In the genomic region with DNA sequence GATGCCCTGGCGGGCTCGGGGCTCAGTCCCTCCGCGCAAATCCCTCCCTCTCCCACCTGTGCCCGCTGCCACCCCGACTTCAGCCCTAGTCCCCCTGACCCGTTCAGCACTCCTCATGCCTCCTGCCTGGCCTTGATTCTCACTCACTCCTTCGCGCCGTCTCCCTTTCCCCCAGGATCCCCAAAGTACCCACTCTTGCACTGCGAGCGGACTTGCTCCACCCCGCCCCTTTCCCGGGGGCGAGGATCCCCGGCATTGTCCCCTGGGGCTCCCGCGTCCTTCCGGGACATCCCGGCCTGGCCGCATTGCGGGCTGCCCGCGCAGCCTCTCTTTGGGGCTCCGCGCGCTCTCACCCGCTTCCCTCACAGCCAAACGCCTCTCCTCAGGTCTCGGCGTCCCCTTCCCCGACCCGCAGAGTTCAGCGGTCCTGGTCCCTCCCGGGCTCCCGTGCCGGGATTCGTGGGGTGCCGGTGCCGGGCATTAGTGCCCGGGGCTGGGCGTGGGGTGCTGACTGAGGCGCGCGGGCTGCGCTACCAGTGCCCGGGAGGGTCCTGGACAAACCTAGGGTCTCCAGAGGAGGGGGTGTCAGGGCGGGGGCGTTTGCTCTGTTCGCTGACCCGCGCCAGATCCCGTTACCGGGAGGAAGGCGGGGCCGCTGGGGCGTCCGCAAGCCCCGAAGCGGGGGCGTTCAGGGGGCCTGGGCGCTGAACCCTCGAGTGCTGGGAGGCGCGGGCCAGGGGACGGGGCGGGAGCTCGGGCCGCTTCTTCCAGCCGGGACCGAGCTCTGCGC, we compare ENCODE assay signal across 8 cellular contexts. TPM values are rescaled to one million over a fixed set of nuclear protein-coding genes. Genes with fewer than 3 reads are reported as not detected.
DNase-seq lines count a peak whose midpoint lies in the region; ATAC-seq and TF ChIP-seq lines count a peak whose summit lies in the region.

No MANE protein-coding gene starts in this region.

- TF ChIP-seq CTCF in right lobe of liver (IDR thresholded peaks at IDR 0.05) = no peak

- no peaks in the 10 kb centered on the region for H3K27me3 ChIP-seq in SJCRH30
- peaks cover 0 to 23% of the 10 kb centered on the region in 2 donors for H3K27me3 ChIP-seq in right lobe of liver

- H3K4me3 Mint-ChIP-seq in stimulated activated effector memory CD8-positive, alpha-beta T cell treated with anti-CD3 and anti-CD28 coated beads, Interleukin-12 subunit alpha, Interleukin-12 subunit beta, amount 100 ng/mL, for 72 hours = peak overlapping the region; percentile 99

- H3K4me1 Mint-ChIP-seq in stimulated activated effector memory CD8-positive, alpha-beta T cell treated with anti-CD3 and anti-CD28 coated beads, Interleukin-12 subunit alpha, Interleukin-12 subunit beta, amount 100 ng/mL, for 72 hours = peaks cover 38% of the 10 kb centered on the region

- peaks cover 75% of the 10 kb centered on the region for H3K36me3 Mint-ChIP-seq in stimulated activated effector memory CD8-positive, alpha-beta T cell treated with anti-CD3 and anti-CD28 coated beads, Interleukin-12 subunit alpha, Interleukin-12 subunit beta, amount 100 ng/mL, for 72 hours

- no peak for TF ChIP-seq POLR2A in right lobe of liver (IDR thresholded peaks at IDR 0.05)

- H3K9ac ChIP-seq in ES-I3 (ENCODE audit: low read depth, low read length) = peak overlapping the region; percentile 79

- H3K4me3 ChIP-seq in SJCRH30 = peak overlapping the region; percentile 97
- H3K4me3 ChIP-seq in right lobe of liver = peak overlapping the region; percentile 37 to 48 (median 48)

- 2% methylated on average over 38 of the region's 72 CpGs for WGBS in right lobe of liver (ENCODE audit: insufficient coverage, low coverage, low lambda C conversion rate, missing lambda C conversion rate)

- no peaks in the 10 kb centered on the region for H3K36me3 ChIP-seq in ES-I3 (ENCODE audit: insufficient read depth, low read length)
- H3K36me3 ChIP-seq in SJCRH30 = peaks cover 50% of the 10 kb centered on the region
- no peaks in the 10 kb centered on the region for H3K36me3 ChIP-seq in right lobe of liver

- DNase-seq in SJCRH30 (peak; percentile 51 to 64), right lobe of liver (peak; percentile 36 to 69 (median 51)), NCI-H446 treated with DMSO at 0.1 percent for 48 hours (lab: John Stamatoyannopoulos, UW) (no peak)
- peak in 1 of 2 donors; percentile 37 for DNase-seq in stimulated activated effector memory CD8-positive, alpha-beta T cell treated with anti-CD3 and anti-CD28 coated beads, Interleukin-12 subunit alpha, Interleukin-12 subunit beta, amount 100 ng/mL, for 72 hours (ENCODE audit: low spot score in 2 of 2)

- no peaks in the 10 kb centered on the region for H3K9me3 Mint-ChIP-seq in stimulated activated effector memory CD8-positive, alpha-beta T cell treated with anti-CD3 and anti-CD28 coated beads, Interleukin-12 subunit alpha, Interleukin-12 subunit beta, amount 100 ng/mL, for 72 hours

- H3K27ac Mint-ChIP-seq in stimulated activated effector memory CD8-positive, alpha-beta T cell treated with anti-CD3 and anti-CD28 coated beads, Interleukin-12 subunit alpha, Interleukin-12 subunit beta, amount 100 ng/mL, for 72 hours = peak overlapping the region; percentile 99

- ATAC-seq in right lobe of liver (peak; percentile 3 to 11 (median 9)), GM18868 (IDR thresholded peaks at IDR 0.05; ENCODE audit: unreplicated experiment) (no peak), GM18502 (IDR thresholded peaks at IDR 0.05; ENCODE audit: poor library complexity, unreplicated experiment) (no peak)
- ATAC-seq in stimulated activated effector memory CD8-positive, alpha-beta T cell treated with anti-CD3 and anti-CD28 coated beads, Interleukin-12 subunit alpha, Interleukin-12 subunit beta, amount 100 ng/mL, for 72 hours = peak; percentile 31

- H3K4me1 ChIP-seq in ES-I3 (ENCODE audit: insufficient read depth, low read length) (peaks cover 3% of the 10 kb centered on the region; the same call in 1 of the 2 replicates), SJCRH30 (peaks cover 15% of the 10 kb centered on the region; the same call in 1 of the 2 replicates), right lobe of liver (peaks cover 0 to 31% (median 0%) of the 10 kb centered on the region in 4 donors)

- H3K9me3 ChIP-seq in ES-I3 (ENCODE audit: control insufficient read depth, insufficient read depth, low read length) = no peaks in the 10 kb centered on the region
- H3K9me3 ChIP-seq in SJCRH30 (replicated peaks) = no peaks in the 10 kb centered on the region
- no peaks in the 10 kb centered on the region for H3K9me3 ChIP-seq in right lobe of liver

- intact Hi-C loops in right lobe of liver (cut with DNase I) = no loop called here

- H3K27ac ChIP-seq in SJCRH30 (peak overlapping the region; percentile 98), cingulate gyrus (ENCODE audit: low read depth, low read length) (peak overlapping the region; percentile 39), right lobe of liver (peak overlapping the region in 2 of 3 donors; percentile 39 to 57)

RNA-seq across cellular contexts. Expression of a gene that starts 45.6 kb away (rescaled TPM):
- 10.3 and 15.8 TPM in 2 replicates for total RNA-seq in SJCRH30 (2014; rRNA removed; shearing (Covaris generic))
- total RNA-seq in right lobe of liver = 1 to 10 TPM in 5 of 6 experiments, under 1 TPM in 1; 0.95 to 2.8 (median 2.0) TPM

Comparison
In these comparisons a context has a peak if more than half of its experiments do, and no peak if none do; other contexts are left out.
1. H3K27ac ChIP-seq: peak in every context shown above with its lines; median percentile 98 in SJCRH30; 48 in right lobe of liver; 39 in cingulate gyrus.
2. ATAC-seq: peak in right lobe of liver (4 of 4) and stimulated activated effector memory CD8-positive, alpha-beta T cell treated with anti-CD3 and anti-CD28 coated beads, Interleukin-12 subunit alpha, Interleukin-12 subunit beta, amount 100 ng/mL, for 72 hours (single experiment); none in GM18868 (single experiment) and GM18502 (single experiment).